8 cellular contexts compared by ENCODE assay signal in genomic region chr12:65169311-65170244, GRCh38.
DNase-seq lines count a peak whose midpoint lies in the region; ATAC-seq lines count a peak whose summit lies in the region.

Gene LEMD3, plus strand, starts transcription at chr12:65169583. Its CDS starts 14 bp downstream, at chr12:65169597.

- peak within 1 kb of the TSS; percentile 89 to 99 (median 96) for H3K9ac ChIP-seq in BLaER1 treated with 17β-estradiol and CSF1 and Interleukin-3, amounts not matched to agents 10 nM and 100 nM

- no peaks in the 10 kb centered on the region for H3K9me3 ChIP-seq in BLaER1 treated with 17β-estradiol and CSF1 and Interleukin-3, amounts not matched to agents 10 nM and 100 nM (replicated peaks in 1 of 11)

- H3K4me2 ChIP-seq in BLaER1 treated with 17β-estradiol and CSF1 and Interleukin-3, amounts not matched to agents 10 nM and 100 nM: peak within 1 kb of the TSS; percentile 81 to 99 (median 95)

- H3K4me3 ChIP-seq in BLaER1 treated with 17β-estradiol and CSF1 and Interleukin-3, amounts not matched to agents 10 nM and 100 nM: peak within 1 kb of the TSS; percentile 80 to 99 (median 96)

- H3K4me1 ChIP-seq in BLaER1 treated with 17β-estradiol and CSF1 and Interleukin-3, amounts not matched to agents 10 nM and 100 nM: peaks cover 29 to 44% (median 40%) of the 10 kb centered on the region in 10 experiments

- peaks cover 35 to 48% (median 45%) of the 10 kb centered on the region in 11 experiments; a peak in 21 of 22 replicates for H4K20me1 ChIP-seq in BLaER1 treated with 17β-estradiol and CSF1 and Interleukin-3, amounts not matched to agents 10 nM and 100 nM

- peaks cover 5 to 24% (median 6%) of the 10 kb centered on the region in 11 experiments; a peak in 17 of 22 replicates for H3K36me3 ChIP-seq in BLaER1 treated with 17β-estradiol and CSF1 and Interleukin-3, amounts not matched to agents 10 nM and 100 nM

- no peaks in the 10 kb centered on the region for H3K27me3 ChIP-seq in BLaER1 treated with 17β-estradiol and CSF1 and Interleukin-3, amounts not matched to agents 10 nM and 100 nM

- peak within 1 kb of the TSS; percentile 87 to 97 (median 94) for H3K27ac ChIP-seq in BLaER1 treated with 17β-estradiol and CSF1 and Interleukin-3, amounts not matched to agents 10 nM and 100 nM
- H3K27ac ChIP-seq in cingulate gyrus (ENCODE audit: low read depth, low read length): peak within 1 kb of the TSS; percentile 95

- ATAC-seq in GM19328 (IDR thresholded peaks at IDR 0.05; ENCODE audit: unreplicated experiment): peak; percentile 95
- ATAC-seq in HG03469 (IDR thresholded peaks at IDR 0.05; ENCODE audit: unreplicated experiment): peak; percentile 80

- peak; percentile 94 to 98 for DNase-seq in NCI-H526 (lab: John Stamatoyannopoulos, UW)
- peak; percentile 95 for DNase-seq in activated CD4-positive, alpha-beta T cell treated with anti-CD3 and anti-CD28 coated beads for 48 hours
- DNase-seq in kidney tubule cell (ENCODE audit: low spot score): peak; percentile 96
- peak; percentile 78 to 79 for DNase-seq in stimulated activated CD4-positive, alpha-beta T cell treated with anti-CD3 and anti-CD28 coated beads, Interleukin-1b, Interleukin-23, amount 100 ng/mL, for 1 hour (ENCODE audit: low read depth in 2 of 2)

Comparison
In these comparisons a context has a peak if more than half of its experiments do, and no peak if none do; other contexts are left out.
1. Peak in every context shown above with its lines: DNase-seq, ATAC-seq, H3K4me3 ChIP-seq and H3K27ac ChIP-seq.